26 cellular contexts compared by ENCODE assay signal in the genomic region with DNA sequence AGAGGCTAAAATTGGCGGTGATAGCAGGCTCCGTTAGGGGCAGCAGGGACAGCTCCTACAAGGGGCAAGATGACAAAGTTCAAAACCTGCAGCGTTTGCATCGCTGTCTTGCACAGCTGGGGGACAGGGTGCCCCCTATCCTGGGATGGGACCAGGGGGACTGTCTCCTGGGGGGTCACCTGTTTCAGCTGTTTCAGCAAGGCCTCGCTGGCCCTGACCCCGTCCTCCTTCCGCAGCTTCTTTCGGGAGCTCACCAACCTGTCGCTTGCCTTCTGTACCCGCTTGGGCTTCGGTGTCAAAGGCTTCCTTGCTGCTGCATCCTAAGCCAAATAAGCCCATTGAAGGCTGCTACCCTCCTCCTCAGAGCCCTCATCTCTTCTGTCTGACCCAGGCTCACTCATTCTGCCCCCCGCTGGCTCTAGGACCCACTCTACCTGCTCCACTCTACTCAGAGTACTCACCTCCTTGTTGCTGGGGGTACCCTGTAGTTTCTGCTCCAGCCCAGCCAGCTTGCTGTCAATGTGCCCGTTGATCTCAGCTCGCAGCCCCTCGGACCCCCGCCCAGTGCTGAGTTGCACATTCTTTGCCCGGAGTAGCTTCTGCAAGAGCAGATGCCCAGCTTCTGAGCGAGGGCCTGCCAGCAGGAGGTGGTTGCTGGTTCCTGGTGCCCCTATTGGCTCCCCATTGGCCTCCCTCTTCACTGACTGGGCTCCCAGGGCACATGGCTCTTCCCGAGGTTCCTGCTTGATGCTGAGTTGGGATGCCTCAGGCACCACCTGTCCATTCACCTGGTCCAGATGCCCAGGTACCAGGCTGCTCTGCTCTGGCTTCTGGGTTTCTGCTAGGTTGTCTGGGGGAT. TPM values are rescaled to one million over a fixed set of nuclear protein-coding genes. Genes with fewer than 3 reads are reported as not detected.
DNase-seq lines count a peak whose midpoint lies in the region; ATAC-seq, FAIRE-seq and TF ChIP-seq lines count a peak whose summit lies in the region.
"Had no signal": no experiment of that assay in that cellular context is flagged by ENCODE, and none has a peak within 500 bp of the region (broad histone marks: within the 10 kb centered on the region; RNA-seq: fewer than 3 reads in every experiment).

No MANE protein-coding gene starts in this region.

- CTCF ChIA-PET in CD8-positive, alpha-beta T cell (lab: Charles Lee): interaction anchor here (0.8 to 4.2 kb wide), 6 partner anchors 9 to 66 kb away, joined by 3 to 28 read pairs (median 4); no protein-coding TSS in a partner anchor
- CTCF ChIA-PET in K562 (lab: Yijun Ruan, JAX; ENCODE audit: low intra/inter-chr PET ratio): no interaction called here
- CTCF ChIA-PET in Calu3 (lab: Charles Lee): interaction anchor here (0.6 kb wide), 1 partner anchor 1019 kb away, joined by 3 read pairs; no protein-coding TSS in a partner anchor

- H3K27ac Mint-ChIP-seq in CD8-positive, alpha-beta T cell: peak overlapping the region; percentile 27
- H3K27ac Mint-ChIP-seq in Calu3 (ENCODE audit: unreplicated experiment): no peak overlapping the region
- H3K27ac Mint-ChIP-seq: activated CD8-positive, alpha-beta memory T cell treated with anti-CD3 and anti-CD28 coated beads, Interleukin-2, amount 10 ng/mL, durations not matched to agents 7 days and 5 days; activated naive CD8-positive, alpha-beta T cell treated with anti-CD3 and anti-CD28 coated beads, Interleukin-2, amount 50 U/mL, for 24 hours had no signal

- no peaks in the 10 kb centered on the region for H3K9me3 ChIP-seq in CD8-positive, alpha-beta T cell (ENCODE audit: low read length)
- H3K9me3 ChIP-seq in K562 (replicated peaks; ENCODE audit: control insufficient read depth, insufficient read depth, low read depth, low read length): no peaks in the 10 kb centered on the region
- no peaks in the 10 kb centered on the region for H3K9me3 ChIP-seq in tibial nerve
- H3K9me3 ChIP-seq: heart right ventricle had no signal

- peaks cover 77% of the 10 kb centered on the region for H3K36me3 Mint-ChIP-seq in CD8-positive, alpha-beta T cell
- peaks cover 30% of the 10 kb centered on the region for H3K36me3 Mint-ChIP-seq in Calu3 (ENCODE audit: insufficient read depth, unreplicated experiment)

- FAIRE-seq in K562 (lab: Jason Lieb, UNC): no peak

- H3K4me3 Mint-ChIP-seq in CD8-positive, alpha-beta T cell: no peak overlapping the region
- H3K4me3 Mint-ChIP-seq in Calu3 (ENCODE audit: low read depth, unreplicated experiment): no peak overlapping the region
- H3K4me3 Mint-ChIP-seq: activated CD8-positive, alpha-beta memory T cell treated with anti-CD3 and anti-CD28 coated beads, Interleukin-2, amount 10 ng/mL, durations not matched to agents 7 days and 5 days; activated naive CD8-positive, alpha-beta T cell treated with anti-CD3 and anti-CD28 coated beads, Interleukin-2, amount 50 U/mL, for 24 hours; naive thymus-derived CD4-positive, alpha-beta T cell had no signal

- POLR2A ChIA-PET in CD8-positive, alpha-beta T cell (lab: Charles Lee): no interaction called here
- POLR2A ChIA-PET in K562 (lab: Yijun Ruan, JAX): interaction anchor here (0.6 to 12.9 kb wide), 11 partner anchors 7 to 273 kb away, joined by 3 to 78 read pairs (median 4); partner anchors contain the start of genes PRKAG1 and TUBA1B

- ATAC-seq in CD8-positive, alpha-beta T cell: no peak
- ATAC-seq in K562: no peak; the same call in 1 of the 3 replicates
- no peak for ATAC-seq in GM19023 (IDR thresholded peaks at IDR 0.05; ENCODE audit: unreplicated experiment)
- ATAC-seq: activated CD8-positive, alpha-beta memory T cell treated with anti-CD3 and anti-CD28 coated beads, Interleukin-2, amount 10 ng/mL, durations not matched to agents 7 days and 5 days; activated naive CD8-positive, alpha-beta T cell treated with anti-CD3 and anti-CD28 coated beads, Interleukin-2, amount 50 U/mL, for 24 hours; esophagus mucosa; foreskin keratinocyte; naive thymus-derived CD4-positive, alpha-beta T cell had no signal

- TF ChIP-seq EP300 in K562 (IDR thresholded peaks at IDR 0.05; ENCODE audit: low read length) (no peak), tibial nerve (IDR thresholded peaks at IDR 0.05) (no peak)

- H3K27me3 Mint-ChIP-seq in CD8-positive, alpha-beta T cell (ENCODE audit: low read depth): no peaks in the 10 kb centered on the region
- no peaks in the 10 kb centered on the region for H3K27me3 Mint-ChIP-seq in Calu3 (ENCODE audit: unreplicated experiment)
- H3K27me3 Mint-ChIP-seq: activated CD8-positive, alpha-beta memory T cell treated with anti-CD3 and anti-CD28 coated beads, Interleukin-2, amount 10 ng/mL, durations not matched to agents 7 days and 5 days; activated naive CD8-positive, alpha-beta T cell treated with anti-CD3 and anti-CD28 coated beads, Interleukin-2, amount 50 U/mL, for 24 hours; naive thymus-derived CD4-positive, alpha-beta T cell had no signal

- no peak overlapping the region for H3K4me2 ChIP-seq in K562 (ENCODE audit: insufficient read depth, low read length)

- TF ChIP-seq RAD21 in K562 (CRISPR knock-in tag; conservative IDR thresholded peaks at IDR 0.05 in 1 of 2, IDR thresholded peaks at IDR 0.05 in 1 of 2): no peak

- BruUV-seq in K562 (replicated peaks; lab: Mats Ljungman, UMichigan): no TSS peak
- no TSS peak for BruUV-seq in Calu3 (replicated peaks; lab: Mats Ljungman, UMichigan)

- 97% methylated on average over 19 of the region's 19 CpGs for WGBS in K562 (ENCODE audit: insufficient coverage, low coverage, missing lambda C conversion rate)
- WGBS in tibial nerve, 2 donors: 91 to 92% methylated on average over 19 of the region's 19 CpGs

- no peak for TF ChIP-seq CTCF in CD8-positive, alpha-beta T cell (IDR thresholded peaks at IDR 0.05)
- TF ChIP-seq CTCF in K562 (IDR thresholded peaks at IDR 0.05 in 2 of 3, conservative IDR thresholded peaks at IDR 0.05 in 1 of 3; ENCODE audit: insufficient read depth in 2 of 3, low read depth in 1 of 3, low read length in 3 of 3) (no peak), Calu3 (IDR thresholded peaks at IDR 0.05; ENCODE audit: unreplicated experiment) (no peak), tibial nerve (IDR thresholded peaks at IDR 0.05) (no peak)

- no peaks in the 10 kb centered on the region for H3K79me2 ChIP-seq in K562 (ENCODE audit: control insufficient read depth, insufficient read depth, low read length)

- no peaks in the 10 kb centered on the region for H3K27me3 ChIP-seq in CD8-positive, alpha-beta T cell (ENCODE audit: insufficient read depth, low read length)
- H3K27me3 ChIP-seq in H7 (ENCODE audit: control insufficient read depth, insufficient read depth, low read length) (no peaks in the 10 kb centered on the region), K562 (ENCODE audit: control insufficient read depth in 2 of 2, insufficient read depth in 2 of 2, low read length in 2 of 2) (no peaks in the 10 kb centered on the region), tibial nerve (no peaks in the 10 kb centered on the region)
- H3K27me3 ChIP-seq: foreskin keratinocyte, heart right ventricle had no signal

- DNase-seq in CD8-positive, alpha-beta T cell: no peak
- DNase-seq in H7 (peak; percentile 49), K562 (ENCODE audit: extremely low read depth in 1 of 4, low spot score in 3 of 4) (no peak), mesenteric fat pad (ENCODE audit: low spot score) (peak; percentile 83), Calu3 (no peak), tibial nerve (ENCODE audit: low spot score in 2 of 2) (no peak), NCI-H510A (lab: John Stamatoyannopoulos, UW) (no peak)
- DNase-seq: activated CD4-positive, alpha-beta T cell treated with anti-CD3 and anti-CD28 coated beads for 48 hours; activated CD8-positive, alpha-beta memory T cell treated with anti-CD3 and anti-CD28 coated beads, Interleukin-2, amount 10 ng/mL, durations not matched to agents 7 days and 5 days; activated naive CD8-positive, alpha-beta T cell treated with anti-CD3 and anti-CD28 coated beads, Interleukin-2, amount 50 U/mL, for 24 hours; DMS79; effector CD4-positive, alpha-beta T cell; foreskin keratinocyte; naive thymus-derived CD4-positive, alpha-beta T cell; NCI-H1092; NCI-H187; NCI-H2171 treated with DMSO at 0.1 percent for 48 hours; NCI-H774; occipital lobe; retina; stimulated activated CD4-positive, alpha-beta T cell treated with anti-CD3 and anti-CD28 coated beads, Interleukin-4, amount 100 ng/mL, for 1 hour; stimulated activated naive CD4-positive, alpha-beta T cell had no signal

- H3K9me1 ChIP-seq in K562 (ENCODE audit: control insufficient read depth, insufficient read depth, low read length): no peaks in the 10 kb centered on the region

- 0 out of 2 replicates have a peak, but pooled peaks cover 4% of the 10 kb centered on the region for H4K20me1 ChIP-seq in K562 (replicated peaks; ENCODE audit: control insufficient read depth, insufficient read depth, low read length)

- H3K9ac ChIP-seq in K562 (ENCODE audit: insufficient read depth in 1 of 2, low read depth in 2 of 2, low read length in 2 of 2): 0 out of 4 replicates have a peak overlapping the region, but pooled peaks of 1 of the 2 experiments have one; percentile 38

- no peaks in the 10 kb centered on the region for H3K4me1 ChIP-seq in CD8-positive, alpha-beta T cell (ENCODE audit: insufficient read depth, low read length)
- H3K4me1 ChIP-seq in K562 (replicated peaks in 1 of 2; ENCODE audit: control insufficient read depth in 2 of 2, insufficient read depth in 2 of 2, low read length in 2 of 2): peaks cover 0 to 10% of the 10 kb centered on the region in 2 experiments; a peak in 1 of 5 replicates
- no peaks in the 10 kb centered on the region for H3K4me1 ChIP-seq in tibial nerve
- H3K4me1 ChIP-seq: foreskin keratinocyte had no signal

- no peaks in the 10 kb centered on the region for H3K9me3 Mint-ChIP-seq in CD8-positive, alpha-beta T cell
- no peaks in the 10 kb centered on the region for H3K9me3 Mint-ChIP-seq in Calu3 (ENCODE audit: low read depth, unreplicated experiment)
- H3K9me3 Mint-ChIP-seq: activated naive CD8-positive, alpha-beta T cell treated with anti-CD3 and anti-CD28 coated beads, Interleukin-2, amount 50 U/mL, for 24 hours; naive thymus-derived CD4-positive, alpha-beta T cell had no signal

- peak; percentile 41; the same call in 1 of the 2 replicates for TF ChIP-seq POLR2A in K562 (conservative IDR thresholded peaks at IDR 0.05)
- TF ChIP-seq POLR2A in tibial nerve (IDR thresholded peaks at IDR 0.05): no peak

- H3K4me1 Mint-ChIP-seq in CD8-positive, alpha-beta T cell (ENCODE audit: low read depth): no peaks in the 10 kb centered on the region
- H3K4me1 Mint-ChIP-seq in Calu3 (ENCODE audit: low read depth, unreplicated experiment): no peaks in the 10 kb centered on the region
- H3K4me1 Mint-ChIP-seq: activated CD8-positive, alpha-beta memory T cell treated with anti-CD3 and anti-CD28 coated beads, Interleukin-2, amount 10 ng/mL, durations not matched to agents 7 days and 5 days; activated naive CD8-positive, alpha-beta T cell treated with anti-CD3 and anti-CD28 coated beads, Interleukin-2, amount 50 U/mL, for 24 hours had no signal

- H2AFZ ChIP-seq in K562 (ENCODE audit: low read depth, low read length): no peak overlapping the region

- H3K4me3 ChIP-seq in CD8-positive, alpha-beta T cell (ENCODE audit: low read depth, low read length): no peak overlapping the region
- H3K4me3 ChIP-seq in H7 (ENCODE audit: insufficient read depth, low read depth, low read length) (no peak overlapping the region), K562 (no peak overlapping the region), tibial nerve (no peak overlapping the region)
- H3K4me3 ChIP-seq: heart right ventricle had no signal

- intact Hi-C loops in CD8-positive, alpha-beta T cell (cut with DNase I, micrococcal nuclease): no loop called here
- intact Hi-C loops in K562 (cut with micrococcal nuclease): no loop called here
- intact Hi-C loops in Calu3 (cut with micrococcal nuclease; ENCODE audit: unreplicated experiment): no loop called here

- peaks cover 38% of the 10 kb centered on the region for H3K36me3 ChIP-seq in CD8-positive, alpha-beta T cell (ENCODE audit: insufficient read depth, low read length)
- H3K36me3 ChIP-seq in H7 (replicated peaks; ENCODE audit: control insufficient read depth, insufficient read depth, low read length) (peaks cover 72% of the 10 kb centered on the region), K562 (ENCODE audit: control insufficient read depth, insufficient read depth, low read length) (peaks cover 100% of the 10 kb centered on the region), tibial nerve (peaks cover 8 to 100% (median 45%) of the 10 kb centered on the region in 3 donors)

- no peak overlapping the region for H3K27ac ChIP-seq in CD8-positive, alpha-beta T cell (ENCODE audit: low read depth, low read length)
- H3K27ac ChIP-seq in K562 (ENCODE audit: extremely low read depth, low read depth, low read length): no peak overlapping the region
- H3K27ac ChIP-seq in tibial nerve: no peak overlapping the region
- H3K27ac ChIP-seq: foreskin keratinocyte, VCaP had no signal

- in situ Hi-C loops in K562 (cut with MboI): no loop called here

RNA-seq across cellular contexts. Expression of gene PRKAG1, which starts 12.4 kb away (rescaled TPM):
- 10 to 100 TPM; 30.2 to 34.3 TPM for total RNA-seq in CD8-positive, alpha-beta T cell
- 44.2 and 51.1 TPM in 2 replicates for total RNA-seq in H7 (2014; rRNA removed; shearing (Covaris generic))
- total RNA-seq in K562 (2011; cell fraction: chromatin; rRNA removed; ENCODE audit: low replicate concordance): 48.6 and 71.2 TPM in 2 replicates
- 26.7 and 27.0 TPM in 2 replicates for total RNA-seq in K562 (2011; cell fraction: nucleolus; rRNA removed)
- 42.8 and 56.8 TPM in 2 replicates for total RNA-seq in K562 (2011; cell fraction: nucleoplasm; rRNA removed)
- total RNA-seq in K562 (2014; rRNA removed): 51.1 and 51.6 TPM in 2 replicates
- total RNA-seq in K562 (2014; rRNA removed; fragmentation: Illumina TruSeq; extraction: Trizol): 79.1 and 86.8 TPM in 2 replicates
- 74.0 and 75.0 TPM in 2 replicates for total RNA-seq in K562 (2015; rRNA removed; fragmentation: Illumina TruSeq; extraction: Trizol)
- total RNA-seq in K562 (2021): 49.3 and 51.9 TPM in 2 replicates
- polyA plus RNA-seq in K562 (2011; rRNA removed): 109 TPM in 2 replicates
- 85.7 and 115 TPM in 2 replicates for polyA plus RNA-seq in K562 (2011; cell fraction: cytosol; rRNA removed)
- polyA plus RNA-seq in K562 (2011; cell fraction: nucleus; rRNA removed): 31.1 and 53.9 TPM in 2 replicates
- polyA plus RNA-seq in K562 (2012): 53.3 and 68.9 TPM in 2 replicates
- polyA plus RNA-seq in K562 (2014; fragmentation: Illumina TruSeq; extraction: Trizol): 95.8 and 108 TPM in 2 replicates
- 100 to 1,000 TPM in 1 of 2 experiments, 10 to 100 TPM in 1; 82.7 to 126 TPM for polyA plus RNA-seq in K562 (2014; fragmentation: Nextera tagmentation; extraction: Ambion mirVana)
- polyA plus RNA-seq in K562 (2014; rRNA removed): 59.7 and 64.5 TPM in 2 replicates
- 57.9 and 64.9 TPM in 2 replicates for polyA minus RNA-seq in K562 (2011; rRNA and poly(A)+ RNA removed)
- 22.4 and 27.7 TPM in 2 replicates for polyA minus RNA-seq in K562 (2011; cell fraction: cytosol; rRNA and poly(A)+ RNA removed)
- polyA minus RNA-seq in K562 (2011; cell fraction: nucleus; rRNA and poly(A)+ RNA removed): 9.0 and 14.2 TPM in 2 replicates
- 61.7 TPM for total RNA-seq in mesenteric fat pad
- total RNA-seq in Calu3 (2022): 34.2 and 36.9 TPM in 2 replicates
- total RNA-seq in tibial nerve: 10 to 100 TPM; 40.6 to 60.7 (median 46.1) TPM

RNA-seq across cellular contexts. Expression of gene KMT2D, which starts 29.7 kb away (rescaled TPM):
- total RNA-seq in CD8-positive, alpha-beta T cell: 100 to 1,000 TPM; 112 to 127 TPM
- total RNA-seq in H7 (2014; rRNA removed; shearing (Covaris generic)): 16.2 and 20.8 TPM in 2 replicates
- 218 and 331 TPM in 2 replicates for total RNA-seq in K562 (2011; cell fraction: chromatin; rRNA removed; ENCODE audit: low replicate concordance)
- 143 and 150 TPM in 2 replicates for total RNA-seq in K562 (2011; cell fraction: nucleolus; rRNA removed)
- total RNA-seq in K562 (2011; cell fraction: nucleoplasm; rRNA removed): 136 and 138 TPM in 2 replicates
- total RNA-seq in K562 (2014; rRNA removed) (17.5 and 23.5 TPM in 2 replicates), K562 (2014; rRNA removed; fragmentation: Illumina TruSeq; extraction: Trizol) (10.5 and 10.6 TPM in 2 replicates), K562 (2015; rRNA removed; fragmentation: Illumina TruSeq; extraction: Trizol) (13.7 and 20.1 TPM in 2 replicates), K562 (2021) (89.5 and 93.7 TPM in 2 replicates), mesenteric fat pad (79.7 TPM), Calu3 (2022) (72.9 and 79.7 TPM in 2 replicates), tibial nerve (100 to 1,000 TPM in 1 of 4 donors, 10 to 100 TPM in 3; 53.5 to 102 (median 76.9) TPM)
- polyA plus RNA-seq in K562 (2011; rRNA removed) (9.9 and 15.2 TPM in 2 replicates), K562 (2014; fragmentation: Illumina TruSeq; extraction: Trizol) (53.8 and 73.7 TPM in 2 replicates), K562 (2014; fragmentation: Nextera tagmentation; extraction: Ambion mirVana) (1 to 10 TPM in 1 of 2 experiments, under 1 TPM in 1; 0.22 to 1.4 TPM), K562 (2014; rRNA removed) (33.3 and 42.1 TPM in 2 replicates)
- 9.3 and 9.7 TPM in 2 replicates for polyA plus RNA-seq in K562 (2011; cell fraction: cytosol; rRNA removed)
- 68.2 and 72.0 TPM in 2 replicates for polyA plus RNA-seq in K562 (2011; cell fraction: nucleus; rRNA removed)
- 37.5 and 39.4 TPM in 2 replicates for polyA plus RNA-seq in K562 (2012)
- polyA minus RNA-seq in K562 (2011; rRNA and poly(A)+ RNA removed): 18.1 and 20.1 TPM in 2 replicates
- polyA minus RNA-seq in K562 (2011; cell fraction: cytosol; rRNA and poly(A)+ RNA removed): 58.5 and 91.1 TPM in 2 replicates
- 19.0 and 36.2 TPM in 2 replicates for polyA minus RNA-seq in K562 (2011; cell fraction: nucleus; rRNA and poly(A)+ RNA removed)

RNA-seq across cellular contexts. Expression of gene DDN, which starts 31.8 kb away (rescaled TPM):
- total RNA-seq in CD8-positive, alpha-beta T cell: 1 to 10 TPM; 1.3 TPM
- 0.10 and 0.30 TPM in 2 replicates for total RNA-seq in H7 (2014; rRNA removed; shearing (Covaris generic))
- 1.2 and 2.3 TPM in 2 replicates for total RNA-seq in K562 (2011; cell fraction: chromatin; rRNA removed; ENCODE audit: low replicate concordance)
- total RNA-seq in K562 (2011; cell fraction: nucleolus; rRNA removed): 1.7 TPM in 2 replicates
- total RNA-seq in K562 (2011; cell fraction: nucleoplasm; rRNA removed): 0.92 and 1.0 TPM in 2 replicates
- 2.5 and 3.6 TPM in 2 replicates for total RNA-seq in K562 (2014; rRNA removed)
- 0.99 and 1.4 TPM in 2 replicates for total RNA-seq in K562 (2014; rRNA removed; fragmentation: Illumina TruSeq; extraction: Trizol)
- 2.3 and 2.5 TPM in 2 replicates for total RNA-seq in K562 (2015; rRNA removed; fragmentation: Illumina TruSeq; extraction: Trizol)
- 3.4 and 3.6 TPM in 2 replicates for total RNA-seq in K562 (2021)
- polyA plus RNA-seq in K562 (2011; rRNA removed): 0.31 and 0.42 TPM in 2 replicates
- polyA plus RNA-seq in K562 (2011; cell fraction: cytosol; rRNA removed): 0.31 and 0.69 TPM in 2 replicates
- polyA plus RNA-seq in K562 (2011; cell fraction: nucleus; rRNA removed): 0.53 and 1.2 TPM in 2 replicates
- 0.55 and 1.8 TPM in 2 replicates for polyA plus RNA-seq in K562 (2012)
- 1.6 and 1.9 TPM in 2 replicates for polyA plus RNA-seq in K562 (2014; fragmentation: Illumina TruSeq; extraction: Trizol)
- polyA plus RNA-seq in K562 (2014; fragmentation: Nextera tagmentation; extraction: Ambion mirVana): under 1 TPM; 0.03 to 0.13 TPM
- polyA plus RNA-seq in K562 (2014; rRNA removed): 2.2 and 2.4 TPM in 2 replicates
- 0.24 and 0.70 TPM in 2 replicates for polyA minus RNA-seq in K562 (2011; rRNA and poly(A)+ RNA removed)
- 0.64 and 0.76 TPM in 2 replicates for polyA minus RNA-seq in K562 (2011; cell fraction: cytosol; rRNA and poly(A)+ RNA removed)
- polyA minus RNA-seq in K562 (2011; cell fraction: nucleus; rRNA and poly(A)+ RNA removed): 0.56 and 0.81 TPM in 2 replicates
- total RNA-seq in mesenteric fat pad: 0.10 TPM
- 0.12 and 0.21 TPM in 2 replicates for total RNA-seq in Calu3 (2022)
- not detected for total RNA-seq in tibial nerve
- polyA plus RNA-seq: naive thymus-derived CD4-positive, alpha-beta T cell had no signal

RNA-seq across cellular contexts. Expression of gene RHEBL1, which starts 38.8 kb away (rescaled TPM):
- 1 to 10 TPM; 4.7 to 5.6 TPM for total RNA-seq in CD8-positive, alpha-beta T cell
- total RNA-seq in H7 (2014; rRNA removed; shearing (Covaris generic)): 5.5 and 7.1 TPM in 2 replicates
- 4.6 and 10.2 TPM in 2 replicates for total RNA-seq in K562 (2011; cell fraction: chromatin; rRNA removed; ENCODE audit: low replicate concordance)
- 9.2 and 10.9 TPM in 2 replicates for total RNA-seq in K562 (2011; cell fraction: nucleolus; rRNA removed)
- total RNA-seq in K562 (2011; cell fraction: nucleoplasm; rRNA removed): 6.1 and 7.3 TPM in 2 replicates
- total RNA-seq in K562 (2014; rRNA removed) (6.8 and 7.2 TPM in 2 replicates), K562 (2014; rRNA removed; fragmentation: Illumina TruSeq; extraction: Trizol) (8.2 and 8.5 TPM in 2 replicates), K562 (2015; rRNA removed; fragmentation: Illumina TruSeq; extraction: Trizol) (4.0 and 4.3 TPM in 2 replicates), K562 (2021) (7.7 and 8.8 TPM in 2 replicates), mesenteric fat pad (0.42 TPM), Calu3 (2022) (2.0 and 2.6 TPM in 2 replicates), tibial nerve (1 to 10 TPM in 2 of 4 donors, not detected in 2; 1.1 to 4.3 TPM)
- polyA plus RNA-seq in K562 (2011; rRNA removed) (8.1 and 10.4 TPM in 2 replicates), K562 (2014; fragmentation: Illumina TruSeq; extraction: Trizol) (7.0 and 9.7 TPM in 2 replicates), K562 (2014; fragmentation: Nextera tagmentation; extraction: Ambion mirVana) (10 to 100 TPM; 27.4 to 36.1 TPM), K562 (2014; rRNA removed) (10.0 and 14.4 TPM in 2 replicates)
- polyA plus RNA-seq in K562 (2011; cell fraction: cytosol; rRNA removed): 9.1 and 11.5 TPM in 2 replicates
- polyA plus RNA-seq in K562 (2011; cell fraction: nucleus; rRNA removed): 13.8 and 23.9 TPM in 2 replicates
- 5.5 and 12.1 TPM in 2 replicates for polyA plus RNA-seq in K562 (2012)
- polyA minus RNA-seq in K562 (2011; rRNA and poly(A)+ RNA removed): 5.4 and 5.5 TPM in 2 replicates
- polyA minus RNA-seq in K562 (2011; cell fraction: cytosol; rRNA and poly(A)+ RNA removed): 3.2 and 3.9 TPM in 2 replicates
- 2.3 and 4.0 TPM in 2 replicates for polyA minus RNA-seq in K562 (2011; cell fraction: nucleus; rRNA and poly(A)+ RNA removed)

RNA-seq across cellular contexts. Expression of gene WNT1, which starts 52.8 kb away (rescaled TPM):
- 1 to 10 TPM; 5.6 to 5.9 TPM for total RNA-seq in CD8-positive, alpha-beta T cell
- not detected in 2 replicates for total RNA-seq in H7 (2014; rRNA removed; shearing (Covaris generic))
- total RNA-seq in K562 (2011; cell fraction: chromatin; rRNA removed; ENCODE audit: low replicate concordance): not detected in 2 replicates
- total RNA-seq in K562 (2011; cell fraction: nucleolus; rRNA removed): not detected in 2 replicates
- not detected in 2 replicates for total RNA-seq in K562 (2011; cell fraction: nucleoplasm; rRNA removed)
- total RNA-seq in K562 (2014; rRNA removed): not detected in 2 replicates
- not detected in 2 replicates for total RNA-seq in K562 (2014; rRNA removed; fragmentation: Illumina TruSeq; extraction: Trizol)
- not detected in 2 replicates for total RNA-seq in K562 (2015; rRNA removed; fragmentation: Illumina TruSeq; extraction: Trizol)
- not detected in 2 replicates for total RNA-seq in K562 (2021)
- polyA plus RNA-seq in K562 (2011; rRNA removed): not detected in 2 replicates
- not detected in 2 replicates for polyA plus RNA-seq in K562 (2011; cell fraction: cytosol; rRNA removed)
- polyA plus RNA-seq in K562 (2011; cell fraction: nucleus; rRNA removed): not detected in 2 replicates
- polyA plus RNA-seq in K562 (2012): not detected in 2 replicates
- polyA plus RNA-seq in K562 (2014; fragmentation: Illumina TruSeq; extraction: Trizol): not detected in 2 replicates
- polyA plus RNA-seq in K562 (2014; fragmentation: Nextera tagmentation; extraction: Ambion mirVana): not detected
- 0.38 TPM in 1 of 2 replicates, not detected in the other for polyA plus RNA-seq in K562 (2014; rRNA removed)
- polyA minus RNA-seq in K562 (2011; rRNA and poly(A)+ RNA removed): not detected in 2 replicates
- not detected in 2 replicates for polyA minus RNA-seq in K562 (2011; cell fraction: cytosol; rRNA and poly(A)+ RNA removed)
- polyA minus RNA-seq in K562 (2011; cell fraction: nucleus; rRNA and poly(A)+ RNA removed): not detected in 2 replicates
- not detected for total RNA-seq in mesenteric fat pad
- not detected in 2 replicates for total RNA-seq in Calu3 (2022)
- not detected for total RNA-seq in tibial nerve
- total RNA-seq: esophagus mucosa, foreskin keratinocyte, heart right ventricle, occipital lobe had no signal
- polyA plus RNA-seq: foreskin keratinocyte, heart right ventricle had no signal

Comparison
In these comparisons a context has a peak if more than half of its experiments do, and no peak if none do; other contexts are left out.
1. DNase-seq: peak in H7 (single experiment) and mesenteric fat pad (single experiment); none in CD8-positive, alpha-beta T cell (0 of 7), K562 (0 of 4), Calu3 (single experiment), tibial nerve (0 of 2) and NCI-H510A (single experiment).